ENCODE assay signal across 35 cellular contexts in the genomic region with DNA sequence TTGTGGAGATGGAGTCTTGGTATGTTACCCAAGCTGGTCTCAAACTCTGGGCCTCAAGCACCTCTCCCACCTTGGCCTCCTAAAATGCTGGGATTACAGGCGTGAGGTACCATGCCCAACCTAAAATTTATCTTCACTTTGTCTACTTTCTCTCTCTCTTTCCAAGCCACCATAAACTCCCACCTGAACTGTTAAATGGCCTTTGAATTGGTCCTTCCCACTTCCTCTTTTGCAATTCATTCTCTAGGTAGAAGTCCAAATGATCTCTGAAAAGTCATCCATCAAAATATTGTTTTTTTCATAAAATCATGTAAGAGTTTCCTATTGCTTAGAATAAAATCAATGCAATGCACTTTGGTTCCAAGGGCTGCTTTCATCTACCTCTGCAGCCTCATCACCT.
"Had no signal": no experiment of that assay in that cellular context is flagged by ENCODE, and none has a peak within 500 bp of the region (broad histone marks: within the 10 kb centered on the region; RNA-seq: fewer than 3 reads in every experiment).

No MANE protein-coding gene starts in this region.

- H3K4me3 ChIP-seq: MG63 had no signal

- DNase-seq: Karpas-422, Kasumi-1, MG63, MM.1S, MV-4-11, NCI-H1048, NCI-H1092, NCI-H1092 treated with DMSO at 0.1 percent for 48 hours, NCI-H1105, NCI-H1105 treated with DMSO at 0.1 percent for 48 hours, NCI-H1417, NCI-H1417 treated with DMSO at 0.1 percent for 48 hours, NCI-H1436, NCI-H1436 treated with DMSO at 0.1 percent for 48 hours, NCI-H146, NCI-H1694, NCI-H1694 treated with DMSO at 0.1 percent for 48 hours, NCI-H187, NCI-H187 treated with DMSO at 0.1 percent for 48 hours, NCI-H1930, NCI-H2029, NCI-H2029 treated with DMSO at 0.1 percent for 48 hours, NCI-H2081, NCI-H2081 treated with DMSO at 0.1 percent for 48 hours, NCI-H2107, NCI-H2171, NCI-H2171 treated with DMSO at 0.1 percent for 48 hours, NCI-H2227 treated with DMSO at 0.1 percent for 48 hours, NCI-H226, NCI-H345, NCI-H446, NCI-H446 treated with DMSO at 0.1 percent for 48 hours, NCI-H510A, NCI-H510A treated with DMSO at 0.1 percent for 48 hours, NCI-H524 had no signal

- H3K36me3 ChIP-seq: MG63 had no signal

- H3K27me3 ChIP-seq: MG63 had no signal

- H3K9me3 ChIP-seq: MG63 had no signal
